In the genomic region with DNA sequence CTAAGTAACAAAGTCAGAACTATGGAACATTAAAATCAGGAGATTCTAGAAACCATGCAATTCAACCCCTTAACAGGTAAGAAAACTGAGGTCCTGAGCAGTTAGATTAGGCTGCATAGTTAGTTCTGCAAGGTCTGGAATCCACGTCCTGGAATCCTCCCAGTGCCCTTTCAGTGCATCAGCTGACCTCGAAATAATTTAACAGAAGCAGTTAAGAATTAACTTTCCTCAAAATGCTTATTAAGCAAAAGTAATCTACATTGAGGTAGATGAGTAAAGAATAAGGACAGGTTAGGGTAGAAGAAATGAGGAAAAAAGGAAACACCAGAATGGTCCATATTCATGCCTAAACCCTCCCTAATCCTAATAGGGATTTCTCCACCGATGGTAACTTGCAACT, we compare ENCODE assay signal across 21 cellular contexts.
"Had no signal": no experiment of that assay in that cellular context is flagged by ENCODE, and none has a peak within 500 bp of the region (broad histone marks: within the 10 kb centered on the region; RNA-seq: fewer than 3 reads in every experiment).

No MANE protein-coding gene starts in this region.

- H3K9ac ChIP-seq: SK-N-SH had no signal

- H3K4me3 ChIP-seq: MG63 had no signal

- H3K36me3 ChIP-seq: MG63 had no signal

- H3K27me3 ChIP-seq: MG63 had no signal

- DNase-seq: KBM-7, MG63, NCI-H1092, NCI-H1105 treated with DMSO at 0.1 percent for 48 hours, NCI-H1417 treated with DMSO at 0.1 percent for 48 hours, NCI-H146, NCI-H187, NCI-H2029, NCI-H2081 treated with DMSO at 0.1 percent for 48 hours, NCI-H2171, NCI-H226, NCI-H446, NCI-H510A, NCI-H524 treated with DMSO at 0.1 percent for 48 hours, NCI-H69, NCI-H774, RPMI8226, SHP77, SK-N-SH, SW 1271 had no signal

- H3K9me2 ChIP-seq: SK-N-SH had no signal

- FAIRE-seq: RCC 7860 had no signal

- H3K4me2 ChIP-seq: SK-N-SH had no signal

- H3K9me3 ChIP-seq: MG63, SK-N-SH had no signal
